ENCODE assay signal across 7 cellular contexts in the genomic region with DNA sequence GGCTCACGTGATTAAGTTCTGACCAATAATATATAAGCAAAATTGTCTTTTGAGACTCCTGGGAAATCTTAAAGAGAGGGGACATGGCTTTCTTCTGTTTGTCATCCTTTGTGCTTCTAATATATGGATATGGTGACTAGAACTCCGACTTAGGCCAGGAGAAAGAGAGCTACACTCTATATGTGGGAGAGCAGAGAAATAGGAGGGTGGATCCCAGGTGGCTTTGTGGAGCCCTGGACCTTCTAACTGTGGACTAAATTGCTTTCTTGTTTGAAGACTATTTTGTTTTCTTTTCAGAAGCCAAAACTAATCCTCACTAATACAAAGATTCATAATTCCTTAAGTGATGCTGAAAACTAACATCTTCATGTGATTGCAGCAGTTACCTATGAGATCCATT.
"Had no signal": no experiment of that assay in that cellular context is flagged by ENCODE, and none has a peak within 500 bp of the region (broad histone marks: within the 10 kb centered on the region; RNA-seq: fewer than 3 reads in every experiment).

No MANE protein-coding gene starts in this region.

- H3K4me2 ChIP-seq: GM23338 had no signal

- H3K4me3 ChIP-seq: GM23338 had no signal

- ATAC-seq: GM23338 had no signal

- DNase-seq: H9, HCEC 1CT, KBM-7 had no signal

- H2AFZ ChIP-seq: GM23338 had no signal

- FAIRE-seq: H1, H54, HTR-8/SVneo had no signal
